Comparison of ENCODE assay signal across 9 cellular contexts in the genomic region with DNA sequence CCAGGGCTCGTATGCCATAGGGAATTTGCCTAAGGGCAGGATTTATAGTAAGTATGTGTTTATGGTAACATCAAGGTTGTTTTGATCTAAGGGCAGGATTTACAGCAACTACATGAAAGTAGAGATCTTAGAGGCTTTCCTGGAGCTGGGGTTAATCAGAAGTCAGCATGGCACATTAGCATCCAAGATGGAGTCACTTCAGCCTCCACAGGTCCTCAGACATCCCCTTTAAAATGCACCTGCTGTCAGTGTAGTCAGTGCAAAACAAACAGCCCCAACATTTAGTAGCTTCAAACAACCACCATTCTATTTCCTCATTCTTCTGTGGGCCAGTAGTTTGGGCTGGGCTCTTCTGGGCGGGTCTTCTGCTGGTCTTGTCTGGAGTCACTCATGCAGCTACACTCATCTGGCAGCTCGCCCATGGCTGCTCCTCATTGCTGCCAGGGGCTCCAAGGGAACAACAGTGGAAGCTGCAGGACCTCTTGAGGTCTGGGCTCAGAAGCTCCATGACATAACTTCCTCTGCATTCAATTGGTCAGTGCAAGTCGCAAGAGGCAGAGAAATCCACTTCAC.
DNase-seq lines count a peak whose midpoint lies in the region; ATAC-seq and TF ChIP-seq lines count a peak whose summit lies in the region.
"Had no signal": no experiment of that assay in that cellular context is flagged by ENCODE, and none has a peak within 500 bp of the region (broad histone marks: within the 10 kb centered on the region; RNA-seq: fewer than 3 reads in every experiment).

No MANE protein-coding gene starts in this region.

- peak; percentile 42 for DNase-seq in DMS153 treated with DMSO at 0.1 percent for 48 hours (lab: John Stamatoyannopoulos, UW; ENCODE audit: unreplicated experiment)
- peak; percentile 47 for DNase-seq in NCI-H1105 (lab: John Stamatoyannopoulos, UW)
- DNase-seq in body of pancreas = peak; percentile 38 to 67 (median 60)
- peak; percentile 90 for DNase-seq in medulla oblongata (ENCODE audit: extremely low spot score)
- no peak for DNase-seq in sigmoid colon
- DNase-seq in HuH-7.5 (ENCODE audit: low spot score) = no peak
- DNase-seq: activated CD4-positive, alpha-beta T cell treated with anti-CD3 and anti-CD28 coated beads, Interleukin-2, amount 10 ng/mL, durations not matched to agents 24 days and 14 days had no signal

- 61 to 73% methylated on average over 4 of the region's 4 CpGs for WGBS in body of pancreas, 2 donors
- WGBS in sigmoid colon, 2 donors = 31 to 63% methylated on average over 4 of the region's 4 CpGs

- TF ChIP-seq CTCF in body of pancreas (IDR thresholded peaks at IDR 0.05) (no peak), sigmoid colon (IDR thresholded peaks at IDR 0.05) (no peak)

- no peaks in the 10 kb centered on the region for H3K27me3 ChIP-seq in body of pancreas
- no peaks in the 10 kb centered on the region for H3K27me3 ChIP-seq in sigmoid colon

- no peak for TF ChIP-seq EP300 in sigmoid colon (IDR thresholded peaks at IDR 0.05)

- H3K4me3 ChIP-seq in body of pancreas = no peak overlapping the region
- H3K4me3 ChIP-seq in sigmoid colon = no peak overlapping the region

- peaks cover 0 to 3% (median 0%) of the 10 kb centered on the region in 3 donors for H3K9me3 ChIP-seq in body of pancreas
- peaks cover 0 to 4% (median 0%) of the 10 kb centered on the region in 4 donors for H3K9me3 ChIP-seq in sigmoid colon

- intact Hi-C loops in body of pancreas (cut with DNase I) = no loop called here
- intact Hi-C loops in sigmoid colon (cut with DNase I) = no loop called here

- no peak overlapping the region for H3K27ac ChIP-seq in body of pancreas
- no peak overlapping the region for H3K27ac ChIP-seq in sigmoid colon

- ATAC-seq in body of pancreas (peak; percentile 62), HG02588 (IDR thresholded peaks at IDR 0.05; ENCODE audit: unreplicated experiment) (no peak), GM18868 (IDR thresholded peaks at IDR 0.05; ENCODE audit: unreplicated experiment) (no peak)

- H3K36me3 ChIP-seq in body of pancreas (replicated peaks in 1 of 2; ENCODE audit: insufficient read depth in 1 of 2, low read depth in 2 of 2) (no peaks in the 10 kb centered on the region), sigmoid colon (no peaks in the 10 kb centered on the region)

- H3K4me1 ChIP-seq in body of pancreas (peaks cover 16% of the 10 kb centered on the region), sigmoid colon (no peaks in the 10 kb centered on the region)

- TF ChIP-seq POLR2A in body of pancreas (IDR thresholded peaks at IDR 0.05) (no peak), sigmoid colon (IDR thresholded peaks at IDR 0.05) (no peak)

Comparison
In these comparisons a context has a peak if more than half of its experiments do, and no peak if none do; other contexts are left out.
1. DNase-seq: peak in DMS153 treated with DMSO at 0.1 percent for 48 hours (single experiment), NCI-H1105 (single experiment), body of pancreas (4 of 4) and medulla oblongata (single experiment); none in sigmoid colon (single experiment) and HuH-7.5 (single experiment).